8 cellular contexts compared by ENCODE assay signal in the genomic region with DNA sequence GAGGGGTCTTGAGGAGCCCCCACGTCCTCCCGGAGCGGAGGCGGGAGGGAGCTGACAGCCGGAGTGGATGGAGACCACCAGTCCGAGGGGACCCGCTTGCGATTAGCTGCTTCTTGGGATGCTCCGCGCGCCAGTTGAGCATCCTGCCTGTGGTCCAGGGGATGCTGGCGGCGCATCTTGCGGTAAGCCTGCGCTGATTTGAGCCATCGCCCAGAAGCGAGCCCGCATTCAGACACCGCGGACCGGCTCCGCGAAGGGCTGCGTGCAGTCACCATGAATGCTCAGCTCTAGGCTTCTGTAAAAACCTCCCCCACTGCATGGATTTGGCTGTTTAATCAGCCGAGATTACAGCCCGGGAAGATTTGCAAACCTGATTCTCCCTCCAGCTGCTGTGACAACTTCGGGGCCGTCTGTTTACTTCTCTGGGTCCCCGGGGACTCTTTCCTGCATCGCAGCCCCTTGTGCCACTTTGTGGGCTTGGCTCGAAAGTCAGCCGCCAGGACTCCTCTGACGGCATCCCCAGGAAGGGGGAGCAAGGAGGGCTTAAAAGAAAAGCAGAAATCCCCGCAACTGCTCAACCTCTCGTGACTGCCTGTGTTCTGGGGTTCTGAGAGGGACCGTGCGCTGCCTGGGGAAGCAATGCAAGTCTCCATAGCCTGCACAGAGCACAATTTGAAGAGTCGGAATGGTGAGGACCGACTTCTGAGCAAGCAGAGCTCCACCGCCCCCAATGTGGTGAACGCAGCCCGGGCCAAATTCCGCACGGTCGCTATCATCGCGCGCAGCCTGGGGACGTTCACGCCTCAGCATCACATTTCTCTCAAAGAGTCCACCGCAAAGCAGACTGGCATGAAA.
A peak's percentile ranks its signal among the peaks of the same experiment; 100 is the strongest.
DNase-seq lines count a peak whose midpoint lies in the region; TF ChIP-seq lines count a peak whose summit lies in the region.

No MANE protein-coding gene starts in this region.

- no peaks in the 10 kb centered on the region for H3K27me3 ChIP-seq in SJCRH30
- H3K27me3 ChIP-seq in esophagus muscularis mucosa = peaks cover 7 to 38% (median 14%) of the 10 kb centered on the region in 4 donors
- H3K27me3 ChIP-seq in neuron (ENCODE audit: insufficient read depth, low read length) = peaks cover 56% of the 10 kb centered on the region

- no peak for TF ChIP-seq POLR2A in esophagus muscularis mucosa (IDR thresholded peaks at IDR 0.05; ENCODE audit: low read depth)

- TF ChIP-seq EP300 in esophagus muscularis mucosa (IDR thresholded peaks at IDR 0.05) = no peak

- H3K4me3 ChIP-seq in SJCRH30 (no peak overlapping the region), esophagus muscularis mucosa (peak overlapping the region; percentile 44 to 57 (median 46)), neuron (ENCODE audit: low read length) (peak overlapping the region; percentile 36)

- intact Hi-C loops in esophagus muscularis mucosa (cut with DNase I) = no loop called here

- no peaks in the 10 kb centered on the region for H3K9me3 ChIP-seq in SJCRH30 (replicated peaks)
- H3K9me3 ChIP-seq in esophagus muscularis mucosa = no peaks in the 10 kb centered on the region
- H3K9me3 ChIP-seq in neuron (ENCODE audit: low read length) = no peaks in the 10 kb centered on the region

- H3K27ac ChIP-seq in SJCRH30 (no peak overlapping the region), esophagus muscularis mucosa (replicated peaks in 1 of 4) (no peak overlapping the region)

- peak overlapping the region; percentile 21 for H2AFZ ChIP-seq in neuron (ENCODE audit: low read depth, low read length)

- TF ChIP-seq CTCF in esophagus muscularis mucosa (IDR thresholded peaks at IDR 0.05) = no peak

- WGBS in esophagus muscularis mucosa = under 1% methylated on average over 24 of the region's 51 CpGs

- H3K36me3 ChIP-seq in SJCRH30 (no peaks in the 10 kb centered on the region), esophagus muscularis mucosa (no peaks in the 10 kb centered on the region), neuron (ENCODE audit: insufficient read depth, low read length) (no peaks in the 10 kb centered on the region)

- H3K4me1 ChIP-seq in SJCRH30 (no peaks in the 10 kb centered on the region), esophagus muscularis mucosa (peaks cover 14 to 18% (median 14%) of the 10 kb centered on the region in 4 donors), neuron (ENCODE audit: insufficient read depth, low read length) (peaks cover 10% of the 10 kb centered on the region)

- peak; percentile 54 for DNase-seq in NCI-H748 (lab: John Stamatoyannopoulos, UW; ENCODE audit: unreplicated experiment)
- no peak for DNase-seq in NCI-H748 treated with DMSO at 0.1 percent for 48 hours (lab: John Stamatoyannopoulos, UW)
- DNase-seq in SJCRH30 = peak; percentile 5 to 11
- DNase-seq in esophagus muscularis mucosa (ENCODE audit: extremely low spot score) = no peak
- no peak for DNase-seq in NCI-H128 (lab: John Stamatoyannopoulos, UW; ENCODE audit: unreplicated experiment)
- no peak for DNase-seq in GF-D8 (lab: John Stamatoyannopoulos, UW)
- no peak for DNase-seq in A172 (ENCODE audit: low spot score)

Comparison
In these comparisons a context has a peak if more than half of its experiments do, and no peak if none do; other contexts are left out.
1. DNase-seq: peak in NCI-H748 (single experiment) and SJCRH30 (2 of 2); none in NCI-H748 treated with DMSO at 0.1 percent for 48 hours (single experiment), esophagus muscularis mucosa (single experiment), NCI-H128 (single experiment), GF-D8 (single experiment) and A172 (single experiment).